ENCODE assay signal across 9 cellular contexts in the genomic region with DNA sequence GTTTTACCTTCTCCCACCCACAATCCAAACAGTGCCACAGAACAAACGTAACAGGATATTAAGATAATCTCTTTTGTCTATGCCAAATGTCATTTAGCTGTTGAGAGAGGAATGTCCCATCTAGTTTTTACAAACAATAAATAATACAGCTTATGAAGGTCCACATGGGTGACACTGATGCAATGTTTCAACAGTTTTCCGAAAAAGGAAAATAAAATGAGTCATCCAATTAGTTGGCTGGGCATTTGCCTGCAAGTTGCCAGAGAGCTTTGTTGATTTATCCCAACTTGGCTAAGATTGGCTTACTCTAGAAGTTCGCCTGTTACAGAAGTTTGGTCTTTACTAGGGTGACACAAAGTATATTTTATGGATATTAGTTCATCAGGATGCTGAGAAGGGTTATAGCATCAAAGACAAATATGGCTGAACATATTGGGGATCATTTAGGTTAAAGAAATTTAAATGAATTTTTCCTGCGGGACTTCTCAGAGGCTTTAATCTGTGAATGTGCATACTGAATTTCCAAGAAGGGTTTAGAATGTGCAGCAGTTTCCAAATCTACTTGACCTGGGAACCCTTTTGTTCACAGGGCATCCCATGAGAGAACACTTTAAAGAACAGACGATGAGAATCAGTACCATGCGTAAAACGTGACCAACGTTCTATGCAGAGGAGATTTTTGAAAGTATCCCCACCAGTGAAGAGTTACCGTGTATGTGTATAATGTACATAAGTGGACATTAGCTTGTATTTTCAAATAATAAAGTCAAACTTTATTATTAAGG.
DNase-seq lines count a peak whose midpoint lies in the region; ATAC-seq, FAIRE-seq and TF ChIP-seq lines count a peak whose summit lies in the region.
"Had no signal": no experiment of that assay in that cellular context is flagged by ENCODE, and none has a peak within 500 bp of the region (broad histone marks: within the 10 kb centered on the region; RNA-seq: fewer than 3 reads in every experiment).

No MANE protein-coding gene starts in this region.

- no peaks in the 10 kb centered on the region for H3K9me3 ChIP-seq in endothelial cell of umbilical vein (replicated peaks; ENCODE audit: control insufficient read depth, insufficient read depth, low read length)
- H3K9me3 ChIP-seq in neural progenitor cell (ENCODE audit: low read depth): no peaks in the 10 kb centered on the region

- H3K79me2 ChIP-seq in endothelial cell of umbilical vein (ENCODE audit: control insufficient read depth, insufficient read depth, low read length) (no peaks in the 10 kb centered on the region), mesendoderm (ENCODE audit: control insufficient read depth, insufficient read depth, low read length) (no peaks in the 10 kb centered on the region), neural progenitor cell (ENCODE audit: low read depth) (no peaks in the 10 kb centered on the region)

- H2AK5ac ChIP-seq in mesendoderm (ENCODE audit: low read length): no peak overlapping the region

- H3K4ac ChIP-seq in mesendoderm (ENCODE audit: low read depth, low read length): no peak overlapping the region

- no peak overlapping the region for H3K23ac ChIP-seq in mesendoderm (ENCODE audit: low read length)

- H3K27me3 Mint-ChIP-seq in neural progenitor cell (ENCODE audit: insufficient read depth, low read depth): peaks cover 2% of the 10 kb centered on the region
- no peaks in the 10 kb centered on the region for H3K27me3 Mint-ChIP-seq in nephron progenitor cell (ENCODE audit: low read depth, poor library complexity)
- H3K27me3 Mint-ChIP-seq in naive thymus-derived CD8-positive, alpha-beta T cell: peaks cover 3 to 33% (median 13%) of the 10 kb centered on the region in 5 donors

- POLR2A ChIA-PET in endothelial cell of umbilical vein (lab: Charles Lee): interaction anchor here (0.9 kb wide), 1 partner anchor 44 kb away, joined by 3 read pairs; no protein-coding TSS in a partner anchor
- POLR2A ChIA-PET in naive thymus-derived CD8-positive, alpha-beta T cell (lab: Charles Lee): no interaction called here

- no CpG with 5 or more reads among the region's 9 CpGs for WGBS in mesendoderm (ENCODE audit: extremely low coverage, insufficient coverage, low lambda C conversion rate)

- intact Hi-C loops in endothelial cell of umbilical vein (cut with micrococcal nuclease): loop anchor here (1.0 to 2.0 kb wide), 7 partner anchors 45 to 645 kb away; no protein-coding TSS in a partner anchor

- no peaks in the 10 kb centered on the region for H3K36me3 ChIP-seq in endothelial cell of umbilical vein (ENCODE audit: control insufficient read depth in 2 of 2, extremely low read depth in 1 of 2, insufficient read depth in 2 of 2, low read length in 2 of 2)
- H3K36me3 ChIP-seq in mesendoderm (ENCODE audit: control insufficient read depth, insufficient read depth, low read length): no peaks in the 10 kb centered on the region
- H3K36me3 ChIP-seq in neural progenitor cell: no peaks in the 10 kb centered on the region

- no peak overlapping the region for H4K5ac ChIP-seq in mesendoderm (ENCODE audit: low read length)

- no peak overlapping the region for H3K4me3 ChIP-seq in AG10803 (ENCODE audit: low read length)
- H3K4me3 ChIP-seq in endothelial cell of umbilical vein (replicated peaks in 1 of 3; ENCODE audit: insufficient read depth in 1 of 3, low read depth in 1 of 3, low read length in 3 of 3): no peak overlapping the region
- H3K4me3 ChIP-seq in mesendoderm (ENCODE audit: low read length): no peak overlapping the region
- no peak overlapping the region for H3K4me3 ChIP-seq in neural progenitor cell

- H3K27ac Mint-ChIP-seq in neural progenitor cell (no peak overlapping the region), nephron progenitor cell (no peak overlapping the region)
- H3K27ac Mint-ChIP-seq in naive thymus-derived CD8-positive, alpha-beta T cell: no peak overlapping the region

- TSS peak; percentile 59 for BruUV-seq in endothelial cell of umbilical vein (replicated peaks; lab: Mats Ljungman, UMichigan)

- peak; percentile 91 for FAIRE-seq in endothelial cell of umbilical vein (lab: Jason Lieb, UNC)

- H3K4me1 Mint-ChIP-seq in neural progenitor cell (peaks cover 3% of the 10 kb centered on the region), nephron progenitor cell (peaks cover 27% of the 10 kb centered on the region)
- peaks cover 0 to 1% (median 0%) of the 10 kb centered on the region in 4 donors for H3K4me1 Mint-ChIP-seq in naive thymus-derived CD8-positive, alpha-beta T cell

- no peak for TF ChIP-seq POLR2A in endothelial cell of umbilical vein (IDR thresholded peaks at IDR 0.05; ENCODE audit: low read depth, low read length)

- H2AFZ ChIP-seq in endothelial cell of umbilical vein (ENCODE audit: low read depth, low read length) (peak overlapping the region; percentile 45), neural progenitor cell (replicated peaks) (no peak overlapping the region)

- H2BK15ac ChIP-seq in mesendoderm (replicated peaks; ENCODE audit: low read depth): no peak overlapping the region

- H3K36me3 Mint-ChIP-seq in neural progenitor cell: no peaks in the 10 kb centered on the region
- no peaks in the 10 kb centered on the region for H3K36me3 Mint-ChIP-seq in nephron progenitor cell (ENCODE audit: low read depth)
- H3K36me3 Mint-ChIP-seq in naive thymus-derived CD8-positive, alpha-beta T cell: no peaks in the 10 kb centered on the region

- H3K4me1 ChIP-seq in endothelial cell of umbilical vein (ENCODE audit: control insufficient read depth, extremely low read depth, insufficient read depth, low read length) (peaks cover 46% of the 10 kb centered on the region), mesendoderm (ENCODE audit: control insufficient read depth, low read depth, low read length) (no peaks in the 10 kb centered on the region), neural progenitor cell (peaks cover 10% of the 10 kb centered on the region)

- no peaks in the 10 kb centered on the region for H3K79me1 ChIP-seq in mesendoderm (ENCODE audit: low read length)

- no peak overlapping the region for H2BK120ac ChIP-seq in mesendoderm (ENCODE audit: low read depth, low read length)

- H3K27ac ChIP-seq in endothelial cell of umbilical vein (ENCODE audit: insufficient read depth, low read depth, low read length): peak overlapping the region; percentile 76
- no peak overlapping the region for H3K27ac ChIP-seq in mesendoderm (ENCODE audit: low read depth, low read length)
- no peak overlapping the region for H3K27ac ChIP-seq in neural progenitor cell

- H3K56ac ChIP-seq in mesendoderm (ENCODE audit: low read length): no peak overlapping the region

- H3K9me3 Mint-ChIP-seq in neural progenitor cell (no peaks in the 10 kb centered on the region), nephron progenitor cell (no peaks in the 10 kb centered on the region)
- H3K9me3 Mint-ChIP-seq in naive thymus-derived CD8-positive, alpha-beta T cell: peaks cover 0 to 4% (median 0%) of the 10 kb centered on the region in 9 donors

- dilution Hi-C loops in endothelial cell of umbilical vein (cut with MboI; ENCODE audit: extremely low pct_ligation_motif_present, low sequenced_read_pairs): no loop called here

- no peak overlapping the region for H3K18ac ChIP-seq in mesendoderm (ENCODE audit: low read length)

- no peak for ATAC-seq in naive thymus-derived CD8-positive, alpha-beta T cell
- ATAC-seq: left colon had no signal

- TF ChIP-seq CTCF in AG10803 (conservative IDR thresholded peaks at IDR 0.05; ENCODE audit: low read length) (no peak), endothelial cell of umbilical vein (IDR thresholded peaks at IDR 0.05; ENCODE audit: extremely low read depth in 1 of 2, insufficient read depth in 1 of 2, low read depth in 1 of 2, low read length in 2 of 2) (no peak), neural progenitor cell (IDR thresholded peaks at IDR 0.05) (no peak), nephron progenitor cell (IDR thresholded peaks at IDR 0.05) (no peak)

- H3F3A ChIP-seq in neural progenitor cell (ENCODE audit: low read depth): no peaks in the 10 kb centered on the region

- H3K4me3 Mint-ChIP-seq in neural progenitor cell (no peak overlapping the region), nephron progenitor cell (no peak overlapping the region)
- H3K4me3 Mint-ChIP-seq in naive thymus-derived CD8-positive, alpha-beta T cell: no peak overlapping the region

- no peaks in the 10 kb centered on the region for H3K9me1 ChIP-seq in endothelial cell of umbilical vein (replicated peaks; ENCODE audit: control insufficient read depth, extremely low read depth, insufficient read depth, low read length)

- H3K4me2 ChIP-seq in endothelial cell of umbilical vein (ENCODE audit: insufficient read depth, low read length): peak overlapping the region; percentile 80
- no peak overlapping the region for H3K4me2 ChIP-seq in mesendoderm (ENCODE audit: low read length)
- H3K4me2 ChIP-seq in neural progenitor cell: no peak overlapping the region

- CTCF ChIA-PET in endothelial cell of umbilical vein (lab: Charles Lee): interaction anchor here (0.8 to 3.5 kb wide), 16 partner anchors 14 to 414 kb away, joined by 3 to 19 read pairs (median 5); no protein-coding TSS in a partner anchor

- peak overlapping the region; percentile 85 for H3K9ac ChIP-seq in endothelial cell of umbilical vein (replicated peaks; ENCODE audit: extremely low read depth, insufficient read depth, low read length)
- H3K9ac ChIP-seq in mesendoderm (ENCODE audit: low read length): no peak overlapping the region
- no peak overlapping the region for H3K9ac ChIP-seq in neural progenitor cell

- H2BK5ac ChIP-seq in mesendoderm (ENCODE audit: low read length): no peak overlapping the region

- no peak overlapping the region for H4K8ac ChIP-seq in mesendoderm (ENCODE audit: low read depth, low read length)

- H4K20me1 ChIP-seq in endothelial cell of umbilical vein (replicated peaks; ENCODE audit: control insufficient read depth, extremely low read depth, insufficient read depth, low read length) (no peaks in the 10 kb centered on the region), neural progenitor cell (ENCODE audit: low read depth) (no peaks in the 10 kb centered on the region)

- H3K27me3 ChIP-seq in endothelial cell of umbilical vein (ENCODE audit: control insufficient read depth in 2 of 2, insufficient read depth in 2 of 2, low read length in 2 of 2) (no peaks in the 10 kb centered on the region), mesendoderm (ENCODE audit: insufficient read depth, low read length, poor library complexity) (no peaks in the 10 kb centered on the region), neural progenitor cell (no peaks in the 10 kb centered on the region)

- DNase-seq in AG10803 (ENCODE audit: low read depth) (peak; percentile 92), MV-4-11 (lab: John Stamatoyannopoulos, UW) (peak; percentile 39), endothelial cell of umbilical vein (ENCODE audit: low read depth, low spot score) (peak; percentile 96), mesendoderm (peak; percentile 45), neural progenitor cell (ENCODE audit: low spot score) (no peak), nephron progenitor cell (no peak)
- DNase-seq in activated naive CD4-positive, alpha-beta T cell treated with Interleukin-2 at 50 U/mL for 16 hours: no peak
- DNase-seq in naive thymus-derived CD8-positive, alpha-beta T cell: no peak
- DNase-seq: left colon had no signal

Comparison
In these comparisons a context has a peak if more than half of its experiments do, and no peak if none do; other contexts are left out.
1. DNase-seq: peak in AG10803 (single experiment), MV-4-11 (single experiment), endothelial cell of umbilical vein (single experiment) and mesendoderm (single experiment); none in neural progenitor cell (single experiment), nephron progenitor cell (single experiment), activated naive CD4-positive, alpha-beta T cell treated with Interleukin-2 at 50 U/mL for 16 hours (single experiment) and naive thymus-derived CD8-positive, alpha-beta T cell (0 of 10).